Comparison of ENCODE assay signal across 8 cellular contexts in genomic region chr1:37682334-37682987, GRCh38. TPM values are rescaled to one million over a fixed set of nuclear protein-coding genes. Genes with fewer than 3 reads are reported as not detected.
DNase-seq lines count a peak whose midpoint lies in the region; ATAC-seq and TF ChIP-seq lines count a peak whose summit lies in the region.

No MANE protein-coding gene starts in this region.

- TF ChIP-seq CTCF in vagina (IDR thresholded peaks at IDR 0.05) = peak; percentile 68 to 89 (median 70)

- H3K4me3 ChIP-seq in vagina = no peak overlapping the region

- H3K27ac Mint-ChIP-seq in activated naive CD4-positive, alpha-beta T cell treated with anti-CD3 and anti-CD28 coated beads, Interleukin-2, amount 10 ng/mL, durations not matched to agents 7 days and 5 days = no peak overlapping the region

- peaks cover 3% of the 10 kb centered on the region for H3K27me3 Mint-ChIP-seq in activated naive CD4-positive, alpha-beta T cell treated with anti-CD3 and anti-CD28 coated beads, Interleukin-2, amount 10 ng/mL, durations not matched to agents 7 days and 5 days

- no peak overlapping the region for H3K4me3 Mint-ChIP-seq in activated naive CD4-positive, alpha-beta T cell treated with anti-CD3 and anti-CD28 coated beads, Interleukin-2, amount 10 ng/mL, durations not matched to agents 7 days and 5 days

- DNase-seq in GF-D8 (lab: John Stamatoyannopoulos, UW) (peak; percentile 33), NCI-H1048 (lab: John Stamatoyannopoulos, UW) (peak; percentile 39), SKM-1 treated with dmso at 0.1 percent for 144 hours (lab: John Stamatoyannopoulos, UW; ENCODE audit: unreplicated experiment) (peak; percentile 75), glomerular endothelial cell (ENCODE audit: extremely low read depth, low read depth, low spot score) (peak; percentile 20), posterior cingulate gyrus (peak; percentile 54 to 95 (median 80)), vagina (ENCODE audit: extremely low spot score in 2 of 2) (no peak)
- peak; percentile 86 for DNase-seq in activated naive CD4-positive, alpha-beta T cell treated with anti-CD3 and anti-CD28 coated beads, Interleukin-2, amount 10 ng/mL, durations not matched to agents 7 days and 5 days

- no peaks in the 10 kb centered on the region for H3K9me3 ChIP-seq in vagina

- CTCF ChIA-PET in activated naive CD4-positive, alpha-beta T cell treated with anti-CD3 and anti-CD28 coated beads, Interleukin-2, amount 10 ng/mL, durations not matched to agents 7 days and 5 days (lab: Charles Lee) = interaction anchor here (0.6 to 6.3 kb wide), 25 partner anchors 8 to 245 kb away, joined by 3 to 52 read pairs (median 5); partner anchors contain the start of genes CDCA8 and MTF1

- peaks cover 3% of the 10 kb centered on the region for H3K4me1 Mint-ChIP-seq in activated naive CD4-positive, alpha-beta T cell treated with anti-CD3 and anti-CD28 coated beads, Interleukin-2, amount 10 ng/mL, durations not matched to agents 7 days and 5 days

- H3K27me3 ChIP-seq in vagina = no peaks in the 10 kb centered on the region

- peaks cover 2% of the 10 kb centered on the region for H3K4me1 ChIP-seq in vagina

- TF ChIP-seq POLR2A in vagina (IDR thresholded peaks at IDR 0.05) = no peak

- H3K36me3 ChIP-seq in vagina = peaks cover 0 to 31% of the 10 kb centered on the region in 2 donors

- H3K27ac ChIP-seq in vagina = no peak overlapping the region

- H3K36me3 Mint-ChIP-seq in activated naive CD4-positive, alpha-beta T cell treated with anti-CD3 and anti-CD28 coated beads, Interleukin-2, amount 10 ng/mL, durations not matched to agents 7 days and 5 days = peaks cover 21% of the 10 kb centered on the region

- intact Hi-C loops in posterior cingulate gyrus (cut with DNase I) (loop anchor here (1.0 to 5.0 kb wide), 2 partner anchors 80 to 228 kb away; no protein-coding TSS in a partner anchor), vagina (cut with DNase I) (loop anchor here (5.0 to 10.0 kb wide), 3 partner anchors 85 to 228 kb away; partner anchors contain the start of gene GNL2)

- ATAC-seq in HG03565 (IDR thresholded peaks at IDR 0.05; ENCODE audit: unreplicated experiment) = no peak

- H3K9me3 Mint-ChIP-seq in activated naive CD4-positive, alpha-beta T cell treated with anti-CD3 and anti-CD28 coated beads, Interleukin-2, amount 10 ng/mL, durations not matched to agents 7 days and 5 days = no peaks in the 10 kb centered on the region

RNA-seq across cellular contexts. Expression of gene CDCA8, which starts 9.9 kb away (rescaled TPM):
- 4.2 and 12.0 TPM in 2 replicates for total RNA-seq in glomerular endothelial cell
- 2.2 TPM for total RNA-seq in vagina

RNA-seq across cellular contexts. Expression of gene RSPO1, which starts 47.8 kb away (rescaled TPM):
- total RNA-seq in glomerular endothelial cell = not detected in 2 replicates
- 23.3 TPM for total RNA-seq in vagina

Comparison
In these comparisons a context has a peak if more than half of its experiments do, and no peak if none do; other contexts are left out.
1. DNase-seq: peak in GF-D8 (single experiment), NCI-H1048 (single experiment), SKM-1 treated with dmso at 0.1 percent for 144 hours (single experiment), activated naive CD4-positive, alpha-beta T cell treated with anti-CD3 and anti-CD28 coated beads, Interleukin-2, amount 10 ng/mL, durations not matched to agents 7 days and 5 days (single experiment), glomerular endothelial cell (single experiment) and posterior cingulate gyrus (10 of 10); none in vagina (0 of 2).
2. RNA of gene RSPO1, which starts 47.8 kb away (total RNA-seq): 23.3 TPM in vagina (single experiment); not detected in glomerular endothelial cell; every median in the first group is over 10 times any median in the second.